17 cellular contexts compared by ENCODE assay signal in the genomic region with DNA sequence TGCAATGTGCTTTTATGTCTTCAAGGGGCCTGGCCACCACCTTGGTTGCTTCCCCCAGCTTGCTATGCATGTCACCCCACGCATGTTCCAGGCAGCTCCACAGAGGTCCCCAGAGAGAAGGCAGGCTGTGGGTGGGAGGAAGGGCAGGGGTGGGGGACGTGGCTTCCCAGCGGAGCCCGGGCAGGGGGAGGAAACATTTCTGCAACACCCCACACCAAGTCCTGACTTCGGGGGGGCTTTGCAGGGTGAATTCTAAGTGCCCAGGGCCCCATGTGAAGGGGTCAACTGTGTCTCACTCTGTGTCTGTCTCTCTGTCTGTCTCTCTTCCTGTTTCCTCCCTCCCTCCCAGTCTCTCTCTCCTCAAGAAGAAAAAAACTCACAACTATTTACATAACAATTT. TPM values are rescaled to one million over a fixed set of nuclear protein-coding genes. Genes with fewer than 3 reads are reported as not detected.
DNase-seq lines count a peak whose midpoint lies in the region; ATAC-seq, FAIRE-seq and TF ChIP-seq lines count a peak whose summit lies in the region.
"Had no signal": no experiment of that assay in that cellular context is flagged by ENCODE, and none has a peak within 500 bp of the region (broad histone marks: within the 10 kb centered on the region; RNA-seq: fewer than 3 reads in every experiment).

No MANE protein-coding gene starts in this region.

- H3K27me3 ChIP-seq in Loucy (ENCODE audit: insufficient read depth, low read length, poor library complexity, severe bottlenecking), result no peaks in the 10 kb centered on the region
- H3K27me3 ChIP-seq in upper lobe of right lung, result no peaks in the 10 kb centered on the region
- H3K27me3 ChIP-seq: pancreas had no signal

- H3K9me2 ChIP-seq in Loucy (replicated peaks; ENCODE audit: low read depth, low read length), result no peaks in the 10 kb centered on the region

- peak overlapping the region; percentile 9 for H3K9ac ChIP-seq in Loucy (ENCODE audit: low read depth, low read length, poor library complexity, severe bottlenecking)
- H3K9ac ChIP-seq: KMS-11 had no signal

- H3F3A ChIP-seq in Loucy (ENCODE audit: low read depth), result no peaks in the 10 kb centered on the region

- no peak for TF ChIP-seq CTCF in Loucy (conservative IDR thresholded peaks at IDR 0.05; ENCODE audit: low read length)
- TF ChIP-seq CTCF in coronary artery (IDR thresholded peaks at IDR 0.05), result no peak
- no peak for TF ChIP-seq CTCF in upper lobe of right lung (IDR thresholded peaks at IDR 0.05)

- peak overlapping the region; percentile 70 for H2AFZ ChIP-seq in Loucy (ENCODE audit: low read length)

- no peaks in the 10 kb centered on the region for H4K20me1 ChIP-seq in Loucy (ENCODE audit: insufficient read depth, low read length, poor library complexity, severe bottlenecking)

- no peak overlapping the region for H3K4me3 ChIP-seq in Loucy (ENCODE audit: low read length, poor library complexity, severe bottlenecking)
- H3K4me3 ChIP-seq in coronary artery, result peak overlapping the region; percentile 45
- no peak overlapping the region for H3K4me3 ChIP-seq in upper lobe of right lung
- H3K4me3 ChIP-seq: pancreas had no signal

- no peaks in the 10 kb centered on the region for H3K9me3 ChIP-seq in Loucy (ENCODE audit: insufficient read depth, low read depth, low read length)
- H3K9me3 ChIP-seq in upper lobe of right lung, result no peaks in the 10 kb centered on the region
- H3K9me3 ChIP-seq: pancreas had no signal

- intact Hi-C loops in upper lobe of right lung (cut with DNase I), result no loop called here

- ATAC-seq in upper lobe of right lung (peak; percentile 53), GM21825 (IDR thresholded peaks at IDR 0.05; ENCODE audit: unreplicated experiment) (no peak), GM21717 (IDR thresholded peaks at IDR 0.05; ENCODE audit: unreplicated experiment) (no peak)
- ATAC-seq: activated CD8-positive, alpha-beta T cell treated with anti-CD3 and anti-CD28 coated beads for 36 hours; left lobe of liver; stimulated activated effector memory CD8-positive, alpha-beta T cell treated with anti-CD3 and anti-CD28 coated beads, Interleukin-12 subunit alpha, Interleukin-12 subunit beta, amount 100 ng/mL, for 72 hours had no signal

- H3K27ac ChIP-seq in coronary artery (peak overlapping the region; percentile 82 to 91), upper lobe of right lung (peak overlapping the region; percentile 31)
- H3K27ac ChIP-seq: KMS-11, pancreas had no signal

- DNase-seq in coronary artery (ENCODE audit: low spot score) (no peak), left kidney (ENCODE audit: low read depth, low spot score) (peak; percentile 41), upper lobe of right lung (no peak), RCC 7860 (ENCODE audit: low spot score) (no peak)
- DNase-seq: activated CD8-positive, alpha-beta T cell treated with anti-CD3 and anti-CD28 coated beads for 36 hours; activated naive CD4-positive, alpha-beta T cell treated with Interleukin-2 at 50 U/mL for 16 hours; DMS153; NCI-H2029; NK-92 treated with Interleukin-12 subunit alpha and Interleukin-12 subunit beta, amount 100 ng/mL, for 24 hours; stimulated activated CD4-positive, alpha-beta T cell treated with anti-CD3 and anti-CD28 coated beads, Interleukin-2, amount 100 ng/mL, for 24 hours had no signal

- no peak for FAIRE-seq in RCC 7860 (lab: Jason Lieb, UNC)
- FAIRE-seq: pancreas had no signal

- no peaks in the 10 kb centered on the region for H3K36me3 ChIP-seq in Loucy (ENCODE audit: insufficient read depth, low read length)
- no peaks in the 10 kb centered on the region for H3K36me3 ChIP-seq in upper lobe of right lung
- H3K36me3 ChIP-seq: pancreas had no signal

- H3K4me1 ChIP-seq in Loucy (ENCODE audit: insufficient read depth, low read length, poor library complexity, severe bottlenecking) (peaks cover 8% of the 10 kb centered on the region), upper lobe of right lung (peaks cover 3% of the 10 kb centered on the region)
- H3K4me1 ChIP-seq: pancreas had no signal

- no peaks in the 10 kb centered on the region for H3K79me2 ChIP-seq in Loucy (ENCODE audit: insufficient read depth, low read length)

- peak overlapping the region; percentile 1 for H3K4me2 ChIP-seq in Loucy (ENCODE audit: low read depth, low read length, poor library complexity, severe bottlenecking)
- H3K4me2 ChIP-seq: KMS-11 had no signal

RNA-seq across cellular contexts. Expression of a gene that starts 39.6 kb away (rescaled TPM):
- 430 TPM for total RNA-seq in upper lobe of right lung

RNA-seq across cellular contexts. Expression of a gene that starts 49.7 kb away (rescaled TPM):
- 19.5 TPM for total RNA-seq in upper lobe of right lung
